In genomic region chr1:15755643-15756040, GRCh38 we compare ENCODE assay signal across 15 cellular contexts. TPM values are rescaled to one million over a fixed set of nuclear protein-coding genes. Genes with fewer than 3 reads are reported as not detected.
DNase-seq lines count a peak whose midpoint lies in the region; ATAC-seq and TF ChIP-seq lines count a peak whose summit lies in the region.
"Had no signal": no experiment of that assay in that cellular context is flagged by ENCODE, and none has a peak within 500 bp of the region (broad histone marks: within the 10 kb centered on the region; RNA-seq: fewer than 3 reads in every experiment).

No MANE protein-coding gene starts in this region.

- H3K9me3 Mint-ChIP-seq in type B pancreatic cell: no peaks in the 10 kb centered on the region

- no peak for TF ChIP-seq CTCF in type B pancreatic cell (conservative IDR thresholded peaks at IDR 0.05)

- peaks cover 17% of the 10 kb centered on the region for H3K4me1 Mint-ChIP-seq in type B pancreatic cell (ENCODE audit: unreplicated experiment)

- no peaks in the 10 kb centered on the region for H3K27me3 Mint-ChIP-seq in type B pancreatic cell

- DNase-seq in Right ventricle myocardium inferior (ENCODE audit: missing footprints) (peak; percentile 44), left ventricle myocardium superior (no peak), type B pancreatic cell (ENCODE audit: extremely low spot score, unreplicated experiment) (no peak), NCI-H1417 treated with DMSO at 0.1 percent for 48 hours (lab: John Stamatoyannopoulos, UW) (no peak)
- DNase-seq: activated CD4-positive, alpha-beta T cell treated with anti-CD3 and anti-CD28 coated beads for 48 hours; activated naive CD4-positive, alpha-beta T cell; foreskin keratinocyte; KBM-7; midbrain; stimulated activated naive CD8-positive, alpha-beta T cell treated with anti-CD3 and anti-CD28 coated beads, Interleukin-15, Interleukin-2, amounts not matched to agents 100 U/mL and 50 U/mL, for 24 hours had no signal

- H3K4me3 Mint-ChIP-seq in type B pancreatic cell: no peak overlapping the region

- H3K27ac Mint-ChIP-seq in type B pancreatic cell: peak overlapping the region; percentile 59

- ATAC-seq in Right ventricle myocardium inferior (no peak), left ventricle myocardium superior (no peak), esophagus mucosa (peak; percentile 16), HG03460 (IDR thresholded peaks at IDR 0.05; ENCODE audit: unreplicated experiment) (no peak)
- ATAC-seq: stimulated activated naive CD8-positive, alpha-beta T cell treated with anti-CD3 and anti-CD28 coated beads, Interleukin-15, Interleukin-2, amounts not matched to agents 100 U/mL and 50 U/mL, for 24 hours had no signal

- intact Hi-C loops in Right ventricle myocardium inferior (cut with DNase I) (no loop called here), left ventricle myocardium superior (cut with micrococcal nuclease) (no loop called here)

- no peaks in the 10 kb centered on the region for H3K36me3 Mint-ChIP-seq in type B pancreatic cell

RNA-seq across cellular contexts. Expression of gene FBLIM1, which starts 3.0 kb away (rescaled TPM):
- total RNA-seq in Right ventricle myocardium inferior: 97.6 TPM
- total RNA-seq in left ventricle myocardium superior: 100 TPM
- total RNA-seq in esophagus mucosa: 56.5 TPM
- total RNA-seq in type B pancreatic cell (ENCODE audit: low replicate concordance): 78.3 and 182 TPM in 2 replicates

RNA-seq across cellular contexts. Expression of gene TMEM82, which starts 13.3 kb away (rescaled TPM):
- not detected for total RNA-seq in Right ventricle myocardium inferior
- total RNA-seq in left ventricle myocardium superior: not detected
- total RNA-seq in esophagus mucosa: not detected
- 1.1 TPM in 2 replicates for total RNA-seq in type B pancreatic cell (ENCODE audit: low replicate concordance)
- total RNA-seq: A673, cerebellum, foreskin keratinocyte, PC-9 had no signal

RNA-seq across cellular contexts. Expression of gene SLC25A34, which starts 19.6 kb away (rescaled TPM):
- total RNA-seq in Right ventricle myocardium inferior (57.2 TPM), left ventricle myocardium superior (52.8 TPM), esophagus mucosa (0.68 TPM), type B pancreatic cell (ENCODE audit: low replicate concordance) (2.4 and 3.8 TPM in 2 replicates)

RNA-seq across cellular contexts. Expression of gene UQCRHL, which starts 51.8 kb away (rescaled TPM):
- total RNA-seq in Right ventricle myocardium inferior (6.2 TPM), left ventricle myocardium superior (6.0 TPM), esophagus mucosa (1.6 TPM), type B pancreatic cell (ENCODE audit: low replicate concordance) (2.1 and 2.3 TPM in 2 replicates)

Comparison
In these comparisons a context has a peak if more than half of its experiments do, and no peak if none do; other contexts are left out.
1. RNA of gene SLC25A34, which starts 19.6 kb away (total RNA-seq): 57.2 TPM in Right ventricle myocardium inferior (single experiment) and 52.8 TPM in left ventricle myocardium superior (single experiment); 2.4 to 3.8 TPM in type B pancreatic cell and 0.68 TPM in esophagus mucosa (single experiment); every median in the first group is over 10 times any median in the second.